22 cellular contexts compared by ENCODE assay signal in the genomic region with DNA sequence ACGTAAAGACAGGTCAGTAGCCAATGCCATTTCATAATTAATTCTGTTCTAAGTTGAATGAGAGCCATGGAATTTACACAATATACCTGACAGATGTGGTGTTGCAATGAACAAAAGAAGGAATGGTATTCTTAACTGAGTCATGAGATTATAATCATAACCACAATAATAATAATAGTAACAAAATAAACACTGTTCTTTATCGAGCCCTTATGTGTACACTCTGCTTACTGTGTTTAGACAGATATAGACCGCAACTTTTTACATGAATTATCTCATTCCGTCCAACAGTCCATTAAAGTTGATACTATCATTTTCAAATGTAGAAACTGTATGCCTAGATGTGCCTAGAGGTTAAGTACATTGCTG. TPM values are rescaled to one million over a fixed set of nuclear protein-coding genes. Genes with fewer than 3 reads are reported as not detected.
DNase-seq lines count a peak whose midpoint lies in the region; ATAC-seq and TF ChIP-seq lines count a peak whose summit lies in the region.
"Had no signal": no experiment of that assay in that cellular context is flagged by ENCODE, and none has a peak within 500 bp of the region (broad histone marks: within the 10 kb centered on the region; RNA-seq: fewer than 3 reads in every experiment).

No MANE protein-coding gene starts in this region.

- H3K27me3 Mint-ChIP-seq in naive thymus-derived CD4-positive, alpha-beta T cell = no peaks in the 10 kb centered on the region
- H3K27me3 Mint-ChIP-seq in CD14-positive monocyte (ENCODE audit: low read depth in 3 of 3) = no peaks in the 10 kb centered on the region
- H3K27me3 Mint-ChIP-seq: activated naive CD4-positive, alpha-beta T cell treated with anti-CD3 and anti-CD28 coated beads, Interleukin-2, amount 10 ng/mL, durations not matched to agents 7 days and 5 days had no signal

- DNase-seq in AG10803 (ENCODE audit: low read depth) (peak; percentile 75), RWPE2 (ENCODE audit: low spot score) (no peak), epithelial cell of prostate (ENCODE audit: low read depth, low spot score) (peak; percentile 70), CD14-positive monocyte (ENCODE audit: low spot score) (no peak), islet precursor cell (no peak), NCI-H1930 (lab: John Stamatoyannopoulos, UW) (no peak), NCI-H1436 treated with DMSO at 0.1 percent for 48 hours (lab: John Stamatoyannopoulos, UW) (no peak)
- no peak for DNase-seq in naive thymus-derived CD4-positive, alpha-beta T cell
- DNase-seq: activated CD4-positive, alpha-beta T cell treated with anti-CD3 and anti-CD28 coated beads for 4 hours; activated CD8-positive, alpha-beta memory T cell treated with anti-CD3 and anti-CD28 coated beads, Interleukin-2, amount 50 U/mL, for 48 hours; activated naive CD4-positive, alpha-beta T cell treated with anti-CD3 and anti-CD28 coated beads, Interleukin-2, amount 10 ng/mL, durations not matched to agents 7 days and 5 days; AML-193; Caco-2; effector CD8-positive, alpha-beta T cell; glutamatergic neuron; NCI-H187; NCI-H524; uterus had no signal

- CTCF ChIA-PET in naive thymus-derived CD4-positive, alpha-beta T cell (lab: Charles Lee) = interaction anchor here (0.7 to 1.6 kb wide), 2 partner anchors 21 to 64 kb away, joined by 3 to 6 read pairs; no protein-coding TSS in a partner anchor

- H3K27ac ChIP-seq in RWPE2 (ENCODE audit: poor library complexity, severe bottlenecking) (no peak overlapping the region), epithelial cell of prostate (peak overlapping the region; percentile 23)
- no peak overlapping the region for H3K27ac ChIP-seq in naive thymus-derived CD4-positive, alpha-beta T cell (ENCODE audit: low read depth, low read length)
- H3K27ac ChIP-seq: uterus had no signal

- peaks cover 32% of the 10 kb centered on the region for H3K4me1 ChIP-seq in RWPE2 (ENCODE audit: insufficient read depth, poor library complexity, severe bottlenecking)
- H3K4me1 ChIP-seq in naive thymus-derived CD4-positive, alpha-beta T cell (ENCODE audit: control insufficient read depth in 2 of 2, insufficient read depth in 2 of 2, low read length in 2 of 2) = peaks cover 0 to 3% of the 10 kb centered on the region in 2 donors

- no peaks in the 10 kb centered on the region for H3K9me3 ChIP-seq in RWPE2 (ENCODE audit: severe bottlenecking)
- no peaks in the 10 kb centered on the region for H3K9me3 ChIP-seq in naive thymus-derived CD4-positive, alpha-beta T cell (ENCODE audit: control insufficient read depth in 2 of 3, low read length in 3 of 3)
- H3K9me3 ChIP-seq: Caco-2, uterus had no signal

- POLR2A ChIA-PET in naive thymus-derived CD4-positive, alpha-beta T cell (lab: Charles Lee) = no interaction called here

- H3K4me3 Mint-ChIP-seq in naive thymus-derived CD4-positive, alpha-beta T cell = no peak overlapping the region
- H3K4me3 Mint-ChIP-seq in CD14-positive monocyte = no peak overlapping the region
- H3K4me3 Mint-ChIP-seq: activated naive CD4-positive, alpha-beta T cell treated with anti-CD3 and anti-CD28 coated beads, Interleukin-2, amount 10 ng/mL, durations not matched to agents 7 days and 5 days; neural crest cell; T-helper 2 cell treated with Interferon-gamma antibody and Interleukin-4, amounts not matched to agents 5 μg/mL and 100 μg/mL, for 36 hours had no signal

- no peak overlapping the region for H3K27ac Mint-ChIP-seq in naive thymus-derived CD4-positive, alpha-beta T cell
- H3K27ac Mint-ChIP-seq in CD14-positive monocyte = peak overlapping the region in 1 of 7 donors; percentile 37
- H3K27ac Mint-ChIP-seq: activated naive CD4-positive, alpha-beta T cell treated with anti-CD3 and anti-CD28 coated beads, Interleukin-2, amount 10 ng/mL, durations not matched to agents 7 days and 5 days; T-helper 2 cell treated with Interferon-gamma antibody and Interleukin-4, amounts not matched to agents 5 μg/mL and 100 μg/mL, for 36 hours had no signal

- peaks cover 31 to 71% (median 52%) of the 10 kb centered on the region in 7 donors for H3K4me1 Mint-ChIP-seq in naive thymus-derived CD4-positive, alpha-beta T cell
- peaks cover 54% of the 10 kb centered on the region for H3K4me1 Mint-ChIP-seq in CD14-positive monocyte
- H3K4me1 Mint-ChIP-seq: neural crest cell had no signal

- TF ChIP-seq CTCF in AG10803 (conservative IDR thresholded peaks at IDR 0.05; ENCODE audit: low read length) = no peak
- no peak for TF ChIP-seq CTCF in RWPE2 (IDR thresholded peaks at IDR 0.05; ENCODE audit: poor library complexity, severe bottlenecking)
- no peak for TF ChIP-seq CTCF in CD14-positive monocyte (IDR thresholded peaks at IDR 0.05)

- ATAC-seq in RWPE2 (ENCODE audit: low read depth) = peak; percentile 93
- ATAC-seq in naive thymus-derived CD4-positive, alpha-beta T cell = peak; percentile 39

- intact Hi-C loops in naive thymus-derived CD4-positive, alpha-beta T cell (cut with micrococcal nuclease) = no loop called here
- intact Hi-C loops in CD14-positive monocyte (cut with micrococcal nuclease) = no loop called here

- H3K9me3 Mint-ChIP-seq in naive thymus-derived CD4-positive, alpha-beta T cell = no peaks in the 10 kb centered on the region
- no peaks in the 10 kb centered on the region for H3K9me3 Mint-ChIP-seq in CD14-positive monocyte
- H3K9me3 Mint-ChIP-seq: activated naive CD4-positive, alpha-beta T cell treated with anti-CD3 and anti-CD28 coated beads, Interleukin-2, amount 10 ng/mL, durations not matched to agents 7 days and 5 days; neural crest cell; T-helper 2 cell treated with Interferon-gamma antibody and Interleukin-4, amounts not matched to agents 5 μg/mL and 100 μg/mL, for 36 hours had no signal

- peaks cover 5% of the 10 kb centered on the region for H3K36me3 ChIP-seq in RWPE2 (ENCODE audit: low read depth)
- H3K36me3 ChIP-seq in naive thymus-derived CD4-positive, alpha-beta T cell (ENCODE audit: control insufficient read depth in 2 of 3, insufficient read depth in 3 of 3, low read length in 3 of 3) = no peaks in the 10 kb centered on the region
- H3K36me3 ChIP-seq: uterus had no signal

- no peak overlapping the region for H3K4me3 ChIP-seq in AG10803 (ENCODE audit: low read length)
- no peak overlapping the region for H3K4me3 ChIP-seq in RWPE2 (ENCODE audit: severe bottlenecking)
- no peak overlapping the region for H3K4me3 ChIP-seq in naive thymus-derived CD4-positive, alpha-beta T cell (ENCODE audit: low read length)
- H3K4me3 ChIP-seq: uterus had no signal

- no peaks in the 10 kb centered on the region for H3K27me3 ChIP-seq in RWPE2 (ENCODE audit: insufficient read depth, poor library complexity, severe bottlenecking)
- H3K27me3 ChIP-seq in naive thymus-derived CD4-positive, alpha-beta T cell (ENCODE audit: control insufficient read depth in 2 of 2, insufficient read depth in 2 of 2, low read length in 2 of 2) = no peaks in the 10 kb centered on the region
- H3K27me3 ChIP-seq: uterus had no signal

- peaks cover 0 to 35% (median 4%) of the 10 kb centered on the region in 5 donors for H3K36me3 Mint-ChIP-seq in naive thymus-derived CD4-positive, alpha-beta T cell
- H3K36me3 Mint-ChIP-seq in CD14-positive monocyte = peaks cover 20 to 35% of the 10 kb centered on the region in 2 donors

RNA-seq across cellular contexts. Expression of a gene that starts 28.2 kb away (rescaled TPM):
- not detected for total RNA-seq in naive thymus-derived CD4-positive, alpha-beta T cell
- polyA plus RNA-seq in naive thymus-derived CD4-positive, alpha-beta T cell = not detected
- polyA plus RNA-seq in CD14-positive monocyte = not detected
- total RNA-seq: Caco-2, cardiac septum, neural crest cell, SK-MEL-5, uterus had no signal

Comparison
In these comparisons a context has a peak if more than half of its experiments do, and no peak if none do; other contexts are left out.
1. DNase-seq: peak in AG10803 (single experiment) and epithelial cell of prostate (single experiment); none in RWPE2 (single experiment), naive thymus-derived CD4-positive, alpha-beta T cell (0 of 9), CD14-positive monocyte (single experiment), islet precursor cell (single experiment), NCI-H1930 (0 of 2) and NCI-H1436 treated with DMSO at 0.1 percent for 48 hours (single experiment).